ENCODE assay signal across 17 cellular contexts in the genomic region with DNA sequence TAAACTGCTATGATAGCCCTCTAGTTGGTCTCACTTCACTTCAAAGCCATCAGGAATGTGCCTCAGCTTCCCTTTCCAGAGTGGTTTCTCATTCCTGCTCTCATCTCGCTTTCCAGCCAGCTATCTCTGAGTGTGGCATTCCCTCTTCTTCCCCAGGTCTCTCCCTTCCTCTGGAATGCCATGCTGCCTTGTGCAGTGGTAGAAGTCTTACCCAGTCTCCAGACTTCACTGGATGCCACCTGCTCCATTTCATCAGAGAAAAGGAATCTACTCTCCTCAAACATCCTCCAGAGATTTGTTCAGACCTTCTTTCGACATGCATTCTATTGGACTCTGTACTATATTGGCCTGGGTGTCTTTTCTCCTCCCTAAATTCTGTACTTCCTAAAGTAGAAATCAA.
DNase-seq lines count a peak whose midpoint lies in the region; ATAC-seq and TF ChIP-seq lines count a peak whose summit lies in the region.
"Had no signal": no experiment of that assay in that cellular context is flagged by ENCODE, and none has a peak within 500 bp of the region (broad histone marks: within the 10 kb centered on the region; RNA-seq: fewer than 3 reads in every experiment).

No MANE protein-coding gene starts in this region.

- H3K9me3 Mint-ChIP-seq in nephron = no peaks in the 10 kb centered on the region
- H3K9me3 Mint-ChIP-seq: CD8-positive, alpha-beta T cell had no signal

- no peaks in the 10 kb centered on the region for H3K36me3 Mint-ChIP-seq in nephron (ENCODE audit: low read depth)
- H3K36me3 Mint-ChIP-seq: CD8-positive, alpha-beta T cell had no signal

- DNase-seq in left ventricle myocardium inferior (no peak), Right ventricle myocardium superior (no peak), LHCN-M2 (ENCODE audit: low read depth) (peak; percentile 41), NCI-H345 (lab: John Stamatoyannopoulos, UW) (no peak), activated gamma-delta T cell (lab: John Stamatoyannopoulos, UW) (no peak)
- no peak for DNase-seq in activated CD8-positive, alpha-beta memory T cell treated with anti-CD3 and anti-CD28 coated beads for 24 hours
- DNase-seq: AML-193; Calu3; CD8-positive, alpha-beta T cell; DND-41; EL had no signal

- H3K4me3 ChIP-seq in left ventricle myocardium inferior (no peak overlapping the region), skeletal muscle tissue (ENCODE audit: low read length in 3 of 3) (peak overlapping the region in 2 of 3 donors; percentile 4 to 26)
- H3K4me3 ChIP-seq: A549, GM12878, HAP-1 had no signal

- peaks cover 7% of the 10 kb centered on the region for H3K27me3 Mint-ChIP-seq in nephron (ENCODE audit: low read depth)

- H3K4me1 Mint-ChIP-seq in nephron = peaks cover 64% of the 10 kb centered on the region

- no peak overlapping the region for H3K4me3 Mint-ChIP-seq in nephron
- H3K4me3 Mint-ChIP-seq: CD8-positive, alpha-beta T cell had no signal

- H3K4me1 ChIP-seq in left ventricle myocardium inferior (peaks cover 17% of the 10 kb centered on the region), skeletal muscle tissue (ENCODE audit: control insufficient read depth in 3 of 3, insufficient read depth in 3 of 3, low read length in 3 of 3) (peaks cover 58 to 81% (median 64%) of the 10 kb centered on the region in 3 donors)
- H3K4me1 ChIP-seq: A549, HAP-1 had no signal

- H3K9me3 ChIP-seq in left ventricle myocardium inferior (replicated peaks) = no peaks in the 10 kb centered on the region
- no peaks in the 10 kb centered on the region for H3K9me3 ChIP-seq in skeletal muscle tissue (ENCODE audit: control insufficient read depth in 3 of 3, low read length in 3 of 3)
- H3K9me3 ChIP-seq: A549, HAP-1 had no signal

- peak overlapping the region; percentile 5 to 66 (median 46) for H3K9ac ChIP-seq in skeletal muscle tissue (ENCODE audit: low read depth in 1 of 3, low read length in 3 of 3)

- H3K27ac ChIP-seq in left ventricle myocardium inferior (replicated peaks) (peak overlapping the region; percentile 19), skeletal muscle tissue (ENCODE audit: low read depth, low read length) (peak overlapping the region; percentile 92)
- H3K27ac ChIP-seq: 22Rv1, A549 had no signal

- no peaks in the 10 kb centered on the region for H3K27me3 ChIP-seq in left ventricle myocardium inferior (ENCODE audit: low read depth)
- H3K27me3 ChIP-seq in skeletal muscle tissue (ENCODE audit: control insufficient read depth in 3 of 3, insufficient read depth in 3 of 3, low read length in 3 of 3) = no peaks in the 10 kb centered on the region

- TF ChIP-seq CTCF in left ventricle myocardium inferior (IDR thresholded peaks at IDR 0.05; ENCODE audit: borderline replicate concordance) (no peak), nephron (IDR thresholded peaks at IDR 0.05; ENCODE audit: unreplicated experiment in 3 of 3) (no peak)

- intact Hi-C loops in left ventricle myocardium inferior (cut with micrococcal nuclease) (no loop called here), Right ventricle myocardium superior (cut with DNase I) (no loop called here)

- H3K27ac Mint-ChIP-seq in nephron = peak overlapping the region in 2 of 3 experiments; percentile 39 to 68
- H3K27ac Mint-ChIP-seq: CD8-positive, alpha-beta T cell had no signal

- H3K36me3 ChIP-seq in left ventricle myocardium inferior (no peaks in the 10 kb centered on the region), skeletal muscle tissue (ENCODE audit: control insufficient read depth in 3 of 3, insufficient read depth in 3 of 3, low read length in 3 of 3) (no peaks in the 10 kb centered on the region)
- H3K36me3 ChIP-seq: HAP-1 had no signal

- ATAC-seq in Right ventricle myocardium superior (ENCODE audit: poor library complexity) = no peak
- ATAC-seq: A549; CD8-positive, alpha-beta T cell; GM12878 had no signal
